ENCODE assay signal across 11 cellular contexts in genomic region chr14:39229601-39230110, GRCh38. TPM values are rescaled to one million over a fixed set of nuclear protein-coding genes. Genes with fewer than 3 reads are reported as not detected.
A peak's percentile ranks its signal among the peaks of the same experiment; 100 is the strongest.
DNase-seq lines count a peak whose midpoint lies in the region; ATAC-seq lines count a peak whose summit lies in the region.
"Had no signal": no experiment of that assay in that cellular context is flagged by ENCODE, and none has a peak within 500 bp of the region (broad histone marks: within the 10 kb centered on the region; RNA-seq: fewer than 3 reads in every experiment).

No MANE protein-coding gene starts in this region.

- H3K27ac Mint-ChIP-seq in T-cell, result peak overlapping the region; percentile 94 to 96
- peak overlapping the region; percentile 96 for H3K27ac Mint-ChIP-seq in central memory CD8-positive, alpha-beta T cell (ENCODE audit: low read depth)

- peak; percentile 6 to 28 (median 16) for ATAC-seq in T-cell (replicated peaks in 1 of 4)
- ATAC-seq in central memory CD8-positive, alpha-beta T cell (replicated peaks; ENCODE audit: extremely low read depth, poor library complexity, severe bottlenecking), result peak; percentile 31
- ATAC-seq in HG03571 (IDR thresholded peaks at IDR 0.05; ENCODE audit: unreplicated experiment), result no peak

- H3K4me1 Mint-ChIP-seq in T-cell, result peaks cover 30 to 46% (median 35%) of the 10 kb centered on the region in 3 donors
- H3K4me1 Mint-ChIP-seq in central memory CD8-positive, alpha-beta T cell, result peaks cover 49% of the 10 kb centered on the region

- no peaks in the 10 kb centered on the region for H3K9me3 Mint-ChIP-seq in T-cell
- no peaks in the 10 kb centered on the region for H3K9me3 Mint-ChIP-seq in central memory CD8-positive, alpha-beta T cell
- H3K9me3 Mint-ChIP-seq: IgD-negative memory B cell had no signal

- POLR2A ChIA-PET in T-cell (lab: Charles Lee), result interaction anchor here in 1 of 2 donors (0.6 to 0.7 kb wide), 3 partner anchors 46 to 127 kb away, joined by 3 to 10 read pairs (median 7); partner anchors contain the start of gene SEC23A

- H3K36me3 Mint-ChIP-seq in T-cell, result no peaks in the 10 kb centered on the region
- H3K36me3 Mint-ChIP-seq in central memory CD8-positive, alpha-beta T cell (ENCODE audit: insufficient read depth), result peaks cover 4% of the 10 kb centered on the region
- H3K36me3 Mint-ChIP-seq: IgD-negative memory B cell had no signal

- no peaks in the 10 kb centered on the region for H3K27me3 Mint-ChIP-seq in T-cell
- H3K27me3 Mint-ChIP-seq in central memory CD8-positive, alpha-beta T cell, result no peaks in the 10 kb centered on the region
- H3K27me3 Mint-ChIP-seq: IgD-negative memory B cell had no signal

- CTCF ChIA-PET in T-cell (lab: Charles Lee), result interaction anchor here in 1 of 2 donors (0.6 to 1.3 kb wide), 4 partner anchors 18 to 122 kb away, joined by 3 to 6 read pairs (median 4); no protein-coding TSS in a partner anchor

- no peak overlapping the region for H3K4me3 Mint-ChIP-seq in T-cell
- no peak overlapping the region for H3K4me3 Mint-ChIP-seq in central memory CD8-positive, alpha-beta T cell
- H3K4me3 Mint-ChIP-seq: IgD-negative memory B cell had no signal

- DNase-seq in stimulated activated CD4-positive, alpha-beta T cell treated with anti-CD3 and anti-CD28 coated beads, Interleukin-15, amount 100 ng/mL, for 24 hours, result peak; percentile 12
- no peak for DNase-seq in stimulated activated CD4-positive, alpha-beta T cell treated with anti-CD3 and anti-CD28 coated beads, Interleukin-4, amount 100 ng/mL, for 1 hour
- DNase-seq in T-cell, result no peak
- no peak for DNase-seq in central memory CD8-positive, alpha-beta T cell (ENCODE audit: low spot score in 2 of 2)
- DNase-seq in DMS79 treated with DMSO at 0.1 percent for 48 hours (lab: John Stamatoyannopoulos, UW), result no peak
- no peak for DNase-seq in NOMO-1 (lab: John Stamatoyannopoulos, UW; ENCODE audit: unreplicated experiment in 2 of 2)
- DNase-seq in T-helper 9 cell, result no peak
- DNase-seq: head of caudate nucleus, NCI-H2029 treated with DMSO at 0.1 percent for 48 hours had no signal

RNA-seq across cellular contexts. Expression of gene MIA2, which starts 4.1 kb away (rescaled TPM):
- total RNA-seq in T-cell, result 10 to 100 TPM; 24.8 to 28.3 (median 25.5) TPM

RNA-seq across cellular contexts. Expression of gene PNN, which starts 54.6 kb away (rescaled TPM):
- total RNA-seq in T-cell, result 100 to 1,000 TPM in 2 of 5 donors, 10 to 100 TPM in 3; 80.2 to 136 (median 94.4) TPM

RNA-seq across cellular contexts. Expression of gene TRAPPC6B, which starts 59.5 kb away (rescaled TPM):
- 10 to 100 TPM; 14.9 to 34.3 (median 30.1) TPM for total RNA-seq in T-cell
